In the genomic region with DNA sequence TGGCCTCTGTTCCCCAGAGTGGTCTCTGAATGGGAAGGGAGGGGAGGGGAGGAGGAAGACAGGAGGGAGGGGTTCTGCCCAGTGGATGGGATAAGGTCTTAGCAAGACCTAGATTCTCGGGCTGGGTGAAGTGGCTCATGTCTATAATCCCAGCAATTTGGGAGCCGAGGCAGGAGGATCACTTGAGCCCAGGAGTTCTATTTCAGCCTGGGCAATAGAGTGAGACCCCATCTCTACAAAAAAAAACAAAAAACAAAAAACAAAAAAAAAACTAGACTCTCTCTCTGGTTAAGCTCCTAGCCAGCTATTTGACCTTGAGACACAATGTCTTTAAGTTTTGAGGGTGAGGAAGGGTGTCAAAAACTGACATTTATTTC, we compare ENCODE assay signal across 2 cellular contexts.
TF ChIP-seq lines count a peak whose summit lies in the region.

No MANE protein-coding gene starts in this region.

TF ChIP-seq in HCT116, 20 proteins besides CTCF, POLR2A, EP300 and RAD21:
- no peak for TF ChIP-seq YY1 (IDR thresholded peaks at IDR 0.05; ENCODE audit: extremely low read depth, insufficient replicate concordance, low read depth, low read length)
- TF ChIP-seq MAX (IDR thresholded peaks at IDR 0.05): no peak
- no peak for TF ChIP-seq EZH2 (IDR thresholded peaks at IDR 0.05)
- TF ChIP-seq SIN3A (IDR thresholded peaks at IDR 0.05; ENCODE audit: low read depth): no peak
- no peak for TF ChIP-seq ZFX (IDR thresholded peaks at IDR 0.05)
- TF ChIP-seq SP1 (IDR thresholded peaks at IDR 0.05; ENCODE audit: low read depth): no peak
- no peak for TF ChIP-seq ZBTB33 (IDR thresholded peaks at IDR 0.05; ENCODE audit: extremely low read depth, insufficient replicate concordance, low read length)
- TF ChIP-seq CEBPB (IDR thresholded peaks at IDR 0.05; ENCODE audit: low read depth): no peak
- no peak for TF ChIP-seq ZNF274 (IDR thresholded peaks at IDR 0.05; ENCODE audit: low read depth, low read length)
- TF ChIP-seq JUND (IDR thresholded peaks at IDR 0.05): no peak
- TF ChIP-seq FOSL1 (IDR thresholded peaks at IDR 0.05; ENCODE audit: low read depth): no peak
- TF ChIP-seq, protein P1, sequence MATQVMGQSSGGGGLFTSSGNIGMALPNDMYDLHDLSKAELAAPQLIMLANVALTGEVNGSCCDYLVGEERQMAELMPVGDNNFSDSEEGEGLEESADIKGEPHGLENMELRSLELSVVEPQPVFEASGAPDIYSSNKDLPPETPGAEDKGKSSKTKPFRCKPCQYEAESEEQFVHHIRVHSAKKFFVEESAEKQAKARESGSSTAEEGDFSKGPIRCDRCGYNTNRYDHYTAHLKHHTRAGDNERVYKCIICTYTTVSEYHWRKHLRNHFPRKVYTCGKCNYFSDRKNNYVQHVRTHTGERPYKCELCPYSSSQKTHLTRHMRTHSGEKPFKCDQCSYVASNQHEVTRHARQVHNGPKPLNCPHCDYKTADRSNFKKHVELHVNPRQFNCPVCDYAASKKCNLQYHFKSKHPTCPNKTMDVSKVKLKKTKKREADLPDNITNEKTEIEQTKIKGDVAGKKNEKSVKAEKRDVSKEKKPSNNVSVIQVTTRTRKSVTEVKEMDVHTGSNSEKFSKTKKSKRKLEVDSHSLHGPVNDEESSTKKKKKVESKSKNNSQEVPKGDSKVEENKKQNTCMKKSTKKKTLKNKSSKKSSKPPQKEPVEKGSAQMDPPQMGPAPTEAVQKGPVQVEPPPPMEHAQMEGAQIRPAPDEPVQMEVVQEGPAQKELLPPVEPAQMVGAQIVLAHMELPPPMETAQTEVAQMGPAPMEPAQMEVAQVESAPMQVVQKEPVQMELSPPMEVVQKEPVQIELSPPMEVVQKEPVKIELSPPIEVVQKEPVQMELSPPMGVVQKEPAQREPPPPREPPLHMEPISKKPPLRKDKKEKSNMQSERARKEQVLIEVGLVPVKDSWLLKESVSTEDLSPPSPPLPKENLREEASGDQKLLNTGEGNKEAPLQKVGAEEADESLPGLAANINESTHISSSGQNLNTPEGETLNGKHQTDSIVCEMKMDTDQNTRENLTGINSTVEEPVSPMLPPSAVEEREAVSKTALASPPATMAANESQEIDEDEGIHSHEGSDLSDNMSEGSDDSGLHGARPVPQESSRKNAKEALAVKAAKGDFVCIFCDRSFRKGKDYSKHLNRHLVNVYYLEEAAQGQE (IDR thresholded peaks at IDR 0.05; ENCODE audit: low read depth): no peak
- no peak for TF ChIP-seq EGR1 (IDR thresholded peaks at IDR 0.05; ENCODE audit: low read depth)
- TF ChIP-seq POLR2AphosphoS5 (IDR thresholded peaks at IDR 0.05; ENCODE audit: low read depth, low read length): no peak
- TF ChIP-seq TCF7L2 (IDR thresholded peaks at IDR 0.05; ENCODE audit: borderline replicate concordance, extremely low read depth, insufficient read depth, insufficient read length): no peak
- TF ChIP-seq ELF1 (IDR thresholded peaks at IDR 0.05; ENCODE audit: borderline replicate concordance, low read depth): no peak
- TF ChIP-seq, protein P2, sequence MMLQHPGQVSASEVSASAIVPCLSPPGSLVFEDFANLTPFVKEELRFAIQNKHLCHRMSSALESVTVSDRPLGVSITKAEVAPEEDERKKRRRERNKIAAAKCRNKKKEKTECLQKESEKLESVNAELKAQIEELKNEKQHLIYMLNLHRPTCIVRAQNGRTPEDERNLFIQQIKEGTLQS (IDR thresholded peaks at IDR 0.05): no peak
- no peak for TF ChIP-seq EZH2phosphoT487 (IDR thresholded peaks at IDR 0.05; ENCODE audit: borderline replicate concordance)
- no peak for TF ChIP-seq SRF (IDR thresholded peaks at IDR 0.05; ENCODE audit: low read depth)
- TF ChIP-seq CBX3 (IDR thresholded peaks at IDR 0.05; ENCODE audit: low read depth): no peak

TF ChIP-seq in K562, 482 proteins besides CTCF, POLR2A, EP300 and RAD21:
- TF ChIP-seq TCF15 (CRISPR knock-in tag; IDR thresholded peaks at IDR 0.05): no peak
- no peak for TF ChIP-seq NCOR1 (IDR thresholded peaks at IDR 0.05)
- TF ChIP-seq ZBTB12 (CRISPR knock-in tag; IDR thresholded peaks at IDR 0.05): no peak
- TF ChIP-seq ZNF408 (CRISPR knock-in tag; IDR thresholded peaks at IDR 0.05; ENCODE audit: low read depth): no peak
- no peak for TF ChIP-seq NCOA1 (IDR thresholded peaks at IDR 0.05; ENCODE audit: low read depth)
- TF ChIP-seq, protein P3, sequence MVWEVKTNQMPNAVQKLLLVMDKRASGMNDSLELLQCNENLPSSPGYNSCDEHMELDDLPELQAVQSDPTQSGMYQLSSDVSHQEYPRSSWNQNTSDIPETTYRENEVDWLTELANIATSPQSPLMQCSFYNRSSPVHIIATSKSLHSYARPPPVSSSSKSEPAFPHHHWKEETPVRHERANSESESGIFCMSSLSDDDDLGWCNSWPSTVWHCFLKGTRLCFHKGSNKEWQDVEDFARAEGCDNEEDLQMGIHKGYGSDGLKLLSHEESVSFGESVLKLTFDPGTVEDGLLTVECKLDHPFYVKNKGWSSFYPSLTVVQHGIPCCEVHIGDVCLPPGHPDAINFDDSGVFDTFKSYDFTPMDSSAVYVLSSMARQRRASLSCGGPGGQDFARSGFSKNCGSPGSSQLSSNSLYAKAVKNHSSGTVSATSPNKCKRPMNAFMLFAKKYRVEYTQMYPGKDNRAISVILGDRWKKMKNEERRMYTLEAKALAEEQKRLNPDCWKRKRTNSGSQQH (CRISPR knock-in tag; IDR thresholded peaks at IDR 0.05): no peak
- no peak for TF ChIP-seq GTF2F1 (IDR thresholded peaks at IDR 0.05; ENCODE audit: low read depth, low read length)
- no peak for TF ChIP-seq HMG20B (CRISPR knock-in tag; IDR thresholded peaks at IDR 0.05)
- no peak for TF ChIP-seq MAFG (tag; conservative IDR thresholded peaks at IDR 0.05)
- no peak for TF ChIP-seq ELF2 (CRISPR knock-in tag; IDR thresholded peaks at IDR 0.05)
- TF ChIP-seq KHSRP (IDR thresholded peaks at IDR 0.05): no peak
- TF ChIP-seq, protein P4, sequence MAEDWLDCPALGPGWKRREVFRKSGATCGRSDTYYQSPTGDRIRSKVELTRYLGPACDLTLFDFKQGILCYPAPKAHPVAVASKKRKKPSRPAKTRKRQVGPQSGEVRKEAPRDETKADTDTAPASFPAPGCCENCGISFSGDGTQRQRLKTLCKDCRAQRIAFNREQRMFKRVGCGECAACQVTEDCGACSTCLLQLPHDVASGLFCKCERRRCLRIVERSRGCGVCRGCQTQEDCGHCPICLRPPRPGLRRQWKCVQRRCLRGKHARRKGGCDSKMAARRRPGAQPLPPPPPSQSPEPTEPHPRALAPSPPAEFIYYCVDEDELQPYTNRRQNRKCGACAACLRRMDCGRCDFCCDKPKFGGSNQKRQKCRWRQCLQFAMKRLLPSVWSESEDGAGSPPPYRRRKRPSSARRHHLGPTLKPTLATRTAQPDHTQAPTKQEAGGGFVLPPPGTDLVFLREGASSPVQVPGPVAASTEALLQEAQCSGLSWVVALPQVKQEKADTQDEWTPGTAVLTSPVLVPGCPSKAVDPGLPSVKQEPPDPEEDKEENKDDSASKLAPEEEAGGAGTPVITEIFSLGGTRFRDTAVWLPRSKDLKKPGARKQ (CRISPR knock-in tag; IDR thresholded peaks at IDR 0.05): no peak
- no peak for TF ChIP-seq NR1H2 (CRISPR knock-in tag; IDR thresholded peaks at IDR 0.05)
- TF ChIP-seq ZNF639 (CRISPR knock-in tag; conservative IDR thresholded peaks at IDR 0.05 in 1 of 2, IDR thresholded peaks at IDR 0.05 in 1 of 2): no peak
- TF ChIP-seq, protein P5, sequence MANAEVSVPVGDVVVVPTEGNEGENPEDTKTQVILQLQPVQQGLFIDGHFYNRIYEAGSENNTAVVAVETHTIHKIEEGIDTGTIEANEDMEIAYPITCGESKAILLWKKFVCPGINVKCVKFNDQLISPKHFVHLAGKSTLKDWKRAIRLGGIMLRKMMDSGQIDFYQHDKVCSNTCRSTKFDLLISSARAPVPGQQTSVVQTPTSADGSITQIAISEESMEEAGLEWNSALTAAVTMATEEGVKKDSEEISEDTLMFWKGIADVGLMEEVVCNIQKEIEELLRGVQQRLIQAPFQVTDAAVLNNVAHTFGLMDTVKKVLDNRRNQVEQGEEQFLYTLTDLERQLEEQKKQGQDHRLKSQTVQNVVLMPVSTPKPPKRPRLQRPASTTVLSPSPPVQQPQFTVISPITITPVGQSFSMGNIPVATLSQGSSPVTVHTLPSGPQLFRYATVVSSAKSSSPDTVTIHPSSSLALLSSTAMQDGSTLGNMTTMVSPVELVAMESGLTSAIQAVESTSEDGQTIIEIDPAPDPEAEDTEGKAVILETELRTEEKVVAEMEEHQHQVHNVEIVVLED (CRISPR knock-in tag; IDR thresholded peaks at IDR 0.05): no peak
- TF ChIP-seq, protein P6, sequence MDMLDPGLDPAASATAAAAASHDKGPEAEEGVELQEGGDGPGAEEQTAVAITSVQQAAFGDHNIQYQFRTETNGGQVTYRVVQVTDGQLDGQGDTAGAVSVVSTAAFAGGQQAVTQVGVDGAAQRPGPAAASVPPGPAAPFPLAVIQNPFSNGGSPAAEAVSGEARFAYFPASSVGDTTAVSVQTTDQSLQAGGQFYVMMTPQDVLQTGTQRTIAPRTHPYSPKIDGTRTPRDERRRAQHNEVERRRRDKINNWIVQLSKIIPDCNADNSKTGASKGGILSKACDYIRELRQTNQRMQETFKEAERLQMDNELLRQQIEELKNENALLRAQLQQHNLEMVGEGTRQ (CRISPR knock-in tag; IDR thresholded peaks at IDR 0.05): no peak
- TF ChIP-seq ESRRB (CRISPR knock-in tag; IDR thresholded peaks at IDR 0.05; ENCODE audit: borderline replicate concordance): no peak
- TF ChIP-seq NR3C1 (CRISPR knock-in tag; IDR thresholded peaks at IDR 0.05): no peak
- no peak for TF ChIP-seq SMARCC2 (IDR thresholded peaks at IDR 0.05; ENCODE audit: low read depth)
- no peak for TF ChIP-seq TCF7L2 (IDR thresholded peaks at IDR 0.05; ENCODE audit: low read depth, low read length)
